In the genomic region with DNA sequence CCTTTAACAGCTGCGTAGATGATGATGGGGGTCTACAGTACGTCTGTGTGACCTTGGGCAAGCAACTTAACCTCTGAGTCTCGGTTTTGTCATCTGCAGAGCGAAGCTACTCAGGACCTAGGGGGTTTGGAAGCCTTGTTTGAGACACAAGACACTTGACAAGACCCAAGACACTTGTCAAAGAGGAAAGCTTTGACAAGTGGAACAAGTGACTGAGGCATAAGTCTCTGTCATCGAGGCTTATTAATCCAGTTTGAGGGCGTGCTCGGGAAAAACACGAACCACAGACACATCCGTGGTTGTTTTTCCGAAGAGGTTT, we compare ENCODE assay signal across 8 cellular contexts.
DNase-seq lines count a peak whose midpoint lies in the region; ATAC-seq and TF ChIP-seq lines count a peak whose summit lies in the region.

No MANE protein-coding gene starts in this region.

- no peaks in the 10 kb centered on the region for H3K9me3 ChIP-seq in WERI-Rb-1 (ENCODE audit: severe bottlenecking)

- ATAC-seq in GM18517 (IDR thresholded peaks at IDR 0.05; ENCODE audit: unreplicated experiment) (peak; percentile 19), HG03097 (IDR thresholded peaks at IDR 0.05; ENCODE audit: low FRiP score, unreplicated experiment) (no peak), HG03521 (IDR thresholded peaks at IDR 0.05; ENCODE audit: unreplicated experiment) (no peak), GM19035 (IDR thresholded peaks at IDR 0.05; ENCODE audit: unreplicated experiment) (no peak)

- H3K27me3 ChIP-seq in WERI-Rb-1 (ENCODE audit: insufficient read depth, low read depth, severe bottlenecking): no peaks in the 10 kb centered on the region

- DNase-seq in WERI-Rb-1 (no peak), fibroblast of mammary gland (ENCODE audit: low read depth) (no peak), retinal pigment epithelial cell (ENCODE audit: low read depth) (no peak), NCI-H2196 (lab: John Stamatoyannopoulos, UW; ENCODE audit: unreplicated experiment) (no peak)

- H3K27ac ChIP-seq in WERI-Rb-1: no peak overlapping the region

- no peaks in the 10 kb centered on the region for H3K36me3 ChIP-seq in WERI-Rb-1

- TF ChIP-seq CTCF in WERI-Rb-1 (IDR thresholded peaks at IDR 0.05; ENCODE audit: low read depth, low read length) (no peak), fibroblast of mammary gland (conservative IDR thresholded peaks at IDR 0.05; ENCODE audit: control insufficient read depth, insufficient read depth, low read depth, low read length) (no peak), retinal pigment epithelial cell (conservative IDR thresholded peaks at IDR 0.05; ENCODE audit: low read depth, low read length) (no peak)

- H3K4me3 ChIP-seq in WERI-Rb-1 (ENCODE audit: low read depth, low read length) (peak overlapping the region; percentile 46), fibroblast of mammary gland (ENCODE audit: control insufficient read depth, low read depth, low read length) (peak overlapping the region; percentile 27), retinal pigment epithelial cell (ENCODE audit: low read length) (peak overlapping the region; percentile 46)
